11 cellular contexts compared by ENCODE assay signal in genomic region chr6:39973661-39974060, GRCh38.
"Had no signal": no experiment of that assay in that cellular context is flagged by ENCODE, and none has a peak within 500 bp of the region (broad histone marks: within the 10 kb centered on the region; RNA-seq: fewer than 3 reads in every experiment).

No MANE protein-coding gene starts in this region.

- FAIRE-seq: H1, H54, HepG2 had no signal

- H3K4me2 ChIP-seq: GM23338, KMS-11 had no signal

- ATAC-seq: GM23338, HepG2 had no signal

- DNase-seq: H9, HCEC 1CT, IMR-90, Karpas-422, KBM-7 had no signal

- H3K9ac ChIP-seq: KMS-11 had no signal

- H2AFZ ChIP-seq: GM23338 had no signal

- H3K27ac ChIP-seq: HL-60, KMS-11 had no signal

- H3K4me3 ChIP-seq: GM23338 had no signal
